18 cellular contexts compared by ENCODE assay signal in genomic region chrX:23660766-23661132, GRCh38.
"Had no signal": no experiment of that assay in that cellular context is flagged by ENCODE, and none has a peak within 500 bp of the region (broad histone marks: within the 10 kb centered on the region; RNA-seq: fewer than 3 reads in every experiment).

No MANE protein-coding gene starts in this region.

- H3K4me3 Mint-ChIP-seq: activated CD4-positive, alpha-beta memory T cell treated with anti-CD3 and anti-CD28 coated beads for 36 hours; activated naive CD8-positive, alpha-beta T cell treated with anti-CD3 and anti-CD28 coated beads, Interleukin-2, amount 10 ng/mL, durations not matched to agents 7 days and 5 days; brain; effector memory CD8-positive, alpha-beta T cell; stimulated activated naive CD8-positive, alpha-beta T cell treated with anti-CD3 and anti-CD28 coated beads, Interleukin-15, Interleukin-2, amounts not matched to agents 100 ng/mL and 50 ng/mL, for 24 hours had no signal

- H3K4me1 ChIP-seq: foreskin keratinocyte, psoas muscle, tibial nerve, uterus had no signal

- DNase-seq: activated CD4-positive, alpha-beta memory T cell treated with anti-CD3 and anti-CD28 coated beads for 36 hours; activated naive CD8-positive, alpha-beta T cell treated with anti-CD3 and anti-CD28 coated beads, Interleukin-2, amount 10 ng/mL, durations not matched to agents 7 days and 5 days; anterior cingulate cortex; caudate nucleus; effector memory CD8-positive, alpha-beta T cell; foreskin keratinocyte; hippocampal formation; kidney glomerular epithelial cell; left ventricle myocardium superior; naive thymus-derived CD4-positive, alpha-beta T cell; psoas muscle; right cardiac atrium; T1000; uterus had no signal

- H3K27ac Mint-ChIP-seq: activated CD4-positive, alpha-beta memory T cell treated with anti-CD3 and anti-CD28 coated beads for 36 hours; activated naive CD8-positive, alpha-beta T cell treated with anti-CD3 and anti-CD28 coated beads, Interleukin-2, amount 10 ng/mL, durations not matched to agents 7 days and 5 days; brain; stimulated activated naive CD8-positive, alpha-beta T cell treated with anti-CD3 and anti-CD28 coated beads, Interleukin-15, Interleukin-2, amounts not matched to agents 100 ng/mL and 50 ng/mL, for 24 hours had no signal

- H3K4me3 ChIP-seq: psoas muscle, tibial nerve, uterus had no signal

- H3K9me3 ChIP-seq: psoas muscle, tibial nerve, uterus had no signal

- H3K36me3 Mint-ChIP-seq: activated CD4-positive, alpha-beta memory T cell treated with anti-CD3 and anti-CD28 coated beads for 36 hours; activated naive CD8-positive, alpha-beta T cell treated with anti-CD3 and anti-CD28 coated beads, Interleukin-2, amount 10 ng/mL, durations not matched to agents 7 days and 5 days; brain; naive thymus-derived CD4-positive, alpha-beta T cell had no signal

- ATAC-seq: effector memory CD8-positive, alpha-beta T cell; foreskin keratinocyte; left ventricle myocardium superior; naive thymus-derived CD4-positive, alpha-beta T cell; psoas muscle; right cardiac atrium had no signal

- H3K27ac ChIP-seq: epithelial cell of prostate, foreskin keratinocyte, psoas muscle, tibial nerve, uterus had no signal

- H3K36me3 ChIP-seq: tibial nerve, uterus had no signal

- H3K9me3 Mint-ChIP-seq: activated CD4-positive, alpha-beta memory T cell treated with anti-CD3 and anti-CD28 coated beads for 36 hours; activated naive CD8-positive, alpha-beta T cell treated with anti-CD3 and anti-CD28 coated beads, Interleukin-2, amount 10 ng/mL, durations not matched to agents 7 days and 5 days; brain; effector memory CD8-positive, alpha-beta T cell; naive thymus-derived CD4-positive, alpha-beta T cell; stimulated activated naive CD8-positive, alpha-beta T cell treated with anti-CD3 and anti-CD28 coated beads, Interleukin-15, Interleukin-2, amounts not matched to agents 100 ng/mL and 50 ng/mL, for 24 hours had no signal

- H3K27me3 ChIP-seq: foreskin keratinocyte, tibial nerve, uterus had no signal

- H3K27me3 Mint-ChIP-seq: activated CD4-positive, alpha-beta memory T cell treated with anti-CD3 and anti-CD28 coated beads for 36 hours; activated naive CD8-positive, alpha-beta T cell treated with anti-CD3 and anti-CD28 coated beads, Interleukin-2, amount 10 ng/mL, durations not matched to agents 7 days and 5 days; effector memory CD8-positive, alpha-beta T cell; naive thymus-derived CD4-positive, alpha-beta T cell; stimulated activated naive CD8-positive, alpha-beta T cell treated with anti-CD3 and anti-CD28 coated beads, Interleukin-15, Interleukin-2, amounts not matched to agents 100 ng/mL and 50 ng/mL, for 24 hours had no signal
